Comparison of ENCODE assay signal across 8 cellular contexts in the genomic region with DNA sequence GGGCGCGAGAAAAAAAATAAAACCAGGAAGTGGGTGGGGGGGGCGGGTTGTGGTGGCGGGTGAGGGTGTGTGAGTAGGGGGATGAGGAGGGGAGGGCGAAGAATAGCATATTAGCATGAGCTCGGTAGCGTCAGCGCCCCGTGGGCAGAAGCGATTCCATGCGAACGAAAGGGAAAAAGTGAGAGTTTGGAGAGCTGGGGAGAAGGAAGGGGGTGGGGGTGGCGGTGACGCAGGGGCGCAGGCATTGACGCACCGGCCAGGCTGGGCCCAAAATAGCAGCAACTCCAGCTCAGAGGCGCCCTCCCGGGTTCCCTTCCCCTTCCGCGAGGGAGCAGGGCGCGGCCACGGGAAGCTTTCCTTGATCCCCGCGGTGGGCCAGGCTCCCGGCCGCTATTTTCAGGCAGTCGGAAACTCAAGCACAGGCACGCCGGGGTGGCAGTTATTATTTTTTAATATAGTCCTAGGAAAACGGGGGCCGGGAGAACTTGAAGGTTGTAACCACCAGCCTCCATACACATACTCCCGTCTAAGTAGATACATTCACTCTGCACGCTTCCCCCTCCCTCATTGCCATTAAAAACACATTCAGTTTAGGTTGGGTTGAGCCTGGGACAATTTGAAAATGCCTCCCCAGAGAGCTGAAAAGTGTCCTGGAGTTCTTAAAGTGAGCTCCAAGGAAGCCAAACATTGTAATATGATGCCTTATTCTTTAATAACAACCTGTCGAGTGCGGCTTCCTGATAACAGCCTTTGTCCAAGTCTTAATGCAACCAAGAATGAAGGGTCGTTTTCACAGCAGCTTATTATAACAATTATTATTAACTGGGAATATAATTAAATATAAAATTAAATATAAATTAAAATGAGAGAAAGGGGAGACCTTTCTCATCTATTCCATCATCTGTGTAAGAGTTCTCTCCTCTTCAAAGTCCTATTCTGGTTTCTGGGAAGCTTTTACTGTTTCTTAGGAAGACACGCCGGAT. TPM values are rescaled to one million over a fixed set of nuclear protein-coding genes. Genes with fewer than 3 reads are reported as not detected.
A peak's percentile ranks its signal among the peaks of the same experiment; 100 is the strongest.
DNase-seq lines count a peak whose midpoint lies in the region; ATAC-seq and TF ChIP-seq lines count a peak whose summit lies in the region.

No MANE protein-coding gene starts in this region.

- ATAC-seq in HG02885 (IDR thresholded peaks at IDR 0.05; ENCODE audit: poor library complexity, unreplicated experiment) = peak; percentile 27
- ATAC-seq in activated CD4-positive, CD25-positive, alpha-beta regulatory T cell treated with anti-CD3 and anti-CD28 coated beads, Interleukin-2, amount 50 U/mL, for 24 hours = peak; percentile 26 to 31

- no peaks in the 10 kb centered on the region for H3K36me3 ChIP-seq in kidney epithelial cell (ENCODE audit: control insufficient read depth, insufficient read depth, low read length)

- TF ChIP-seq CTCF in GM12874 (IDR thresholded peaks at IDR 0.05; ENCODE audit: insufficient read depth, low read depth, low read length) (0 out of 2 replicates have a peak, but pooled peaks have one; percentile 10), kidney epithelial cell (IDR thresholded peaks at IDR 0.05; ENCODE audit: insufficient read depth, low read length, poor library complexity, severe bottlenecking) (no peak)

- peaks cover 25% of the 10 kb centered on the region for H3K27me3 ChIP-seq in kidney epithelial cell (ENCODE audit: control insufficient read depth, insufficient read depth, low read length)

- peak overlapping the region; percentile 80 for H3K4me3 ChIP-seq in kidney epithelial cell (ENCODE audit: low read depth, low read length)

- DNase-seq in NCI-H2171 treated with DMSO at 0.1 percent for 48 hours (lab: John Stamatoyannopoulos, UW) = peak; percentile 83
- peak; percentile 88 for DNase-seq in cerebellar cortex (ENCODE audit: low spot score)
- DNase-seq in kidney epithelial cell (ENCODE audit: low read depth) = no peak
- peak; percentile 91 for DNase-seq in stimulated activated CD4-positive, alpha-beta T cell treated with anti-CD3 and anti-CD28 coated beads, Interleukin-15, amount 100 ng/mL, for 24 hours
- DNase-seq in 8988T = no peak

RNA-seq across cellular contexts. Expression of gene NR4A2, which starts 2.3 kb away (rescaled TPM):
- 0.07 and 0.13 TPM in 2 replicates for total RNA-seq in kidney epithelial cell

Comparison
In these comparisons a context has a peak if more than half of its experiments do, and no peak if none do; other contexts are left out.
1. DNase-seq: peak in NCI-H2171 treated with DMSO at 0.1 percent for 48 hours (single experiment), cerebellar cortex (single experiment) and stimulated activated CD4-positive, alpha-beta T cell treated with anti-CD3 and anti-CD28 coated beads, Interleukin-15, amount 100 ng/mL, for 24 hours (single experiment); none in kidney epithelial cell (single experiment) and 8988T (single experiment).